Comparison of ENCODE assay signal across 8 cellular contexts in the genomic region with DNA sequence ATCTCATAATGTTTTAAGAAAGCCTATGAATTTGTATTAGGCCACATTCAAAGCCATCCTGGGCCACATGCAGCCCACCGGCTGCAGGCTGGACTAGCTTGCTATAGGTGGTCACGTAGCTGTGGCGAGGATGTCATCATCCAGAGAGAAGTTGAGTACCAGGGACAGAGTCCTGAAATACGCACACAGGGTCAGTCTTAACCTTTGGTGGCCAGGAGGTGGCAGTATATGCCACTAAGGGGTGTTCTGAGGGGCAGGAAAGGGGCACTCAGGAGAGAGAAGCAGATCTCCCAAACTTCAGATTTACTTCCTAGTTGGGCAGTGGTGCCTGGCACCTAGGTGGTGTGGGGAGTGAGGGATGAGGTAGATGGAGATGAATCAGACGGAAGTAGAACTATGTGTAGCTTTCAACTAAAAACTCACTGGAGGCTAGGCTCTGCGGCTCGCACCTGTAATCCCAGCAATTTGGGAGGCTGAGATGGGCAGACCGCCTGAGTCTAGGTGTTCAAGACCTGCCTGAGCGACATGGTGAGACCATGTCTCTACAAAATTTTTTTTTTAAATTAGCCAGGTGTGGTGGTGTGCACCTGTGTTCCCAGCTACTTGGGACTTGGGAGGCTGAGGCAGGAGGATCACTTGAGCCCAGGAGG. TPM values are rescaled to one million over a fixed set of nuclear protein-coding genes. Genes with fewer than 3 reads are reported as not detected.
A peak's percentile ranks its signal among the peaks of the same experiment; 100 is the strongest.
DNase-seq lines count a peak whose midpoint lies in the region; ATAC-seq and TF ChIP-seq lines count a peak whose summit lies in the region.

No MANE protein-coding gene starts in this region.

- no peaks in the 10 kb centered on the region for H3K36me3 Mint-ChIP-seq in natural killer cell

- peak; percentile 88 for DNase-seq in DMS53 (lab: John Stamatoyannopoulos, UW)
- peak; percentile 66 for DNase-seq in HT-29 (ENCODE audit: low spot score)
- DNase-seq in NCI-H82 (lab: John Stamatoyannopoulos, UW): peak; percentile 92
- peak; percentile 26 for DNase-seq in activated T-cell treated with anti-CD3 and anti-CD28 coated beads for 4 hours
- peak; percentile 49 to 67 for DNase-seq in fibroblast of lung (ENCODE audit: low read depth in 2 of 2)
- no peak for DNase-seq in natural killer cell
- no peak for DNase-seq in GF-D8 (lab: John Stamatoyannopoulos, UW)

- H3K27ac Mint-ChIP-seq in natural killer cell: no peak overlapping the region

- peak; percentile 80 to 86 for TF ChIP-seq CTCF in fibroblast of lung (conservative IDR thresholded peaks at IDR 0.05 in 1 of 2, IDR thresholded peaks at IDR 0.05 in 1 of 2; ENCODE audit: low read depth in 1 of 2, low read length in 2 of 2)
- TF ChIP-seq CTCF in natural killer cell (IDR thresholded peaks at IDR 0.05): peak; percentile 69

- H2AFZ ChIP-seq in fibroblast of lung (ENCODE audit: low read length): no peak overlapping the region

- H3K27me3 ChIP-seq in fibroblast of lung (ENCODE audit: control insufficient read depth, insufficient read depth, low read length): peaks cover 8% of the 10 kb centered on the region

- H3K9ac ChIP-seq in fibroblast of lung (ENCODE audit: insufficient read depth, low read length): no peak overlapping the region

- H3K4me3 Mint-ChIP-seq in natural killer cell: no peak overlapping the region

- H3K4me1 ChIP-seq in fibroblast of lung (ENCODE audit: control insufficient read depth, extremely low read depth, insufficient read depth, low read length): peaks cover 6% of the 10 kb centered on the region

- H3K4me1 Mint-ChIP-seq in natural killer cell: peaks cover 20 to 34% of the 10 kb centered on the region in 2 donors

- no peaks in the 10 kb centered on the region for H4K20me1 ChIP-seq in fibroblast of lung (ENCODE audit: control insufficient read depth, extremely low read depth, insufficient read depth, low read length)

- H3K4me2 ChIP-seq in fibroblast of lung (ENCODE audit: extremely low read depth, insufficient read depth, low read length): no peak overlapping the region

- no peak overlapping the region for H3K27ac ChIP-seq in fibroblast of lung (ENCODE audit: insufficient read depth, low read length)

- intact Hi-C loops in natural killer cell (cut with micrococcal nuclease): loop anchor here (1.0 kb wide), 1 partner anchor 36 kb away; no protein-coding TSS in a partner anchor

- no peak overlapping the region for H3K4me3 ChIP-seq in fibroblast of lung (replicated peaks in 1 of 4; ENCODE audit: control extremely low read depth in 1 of 4, insufficient read depth in 1 of 4, low read depth in 3 of 4, low read length in 4 of 4)

- H3K79me2 ChIP-seq in fibroblast of lung (ENCODE audit: control insufficient read depth, insufficient read depth, low read length): no peaks in the 10 kb centered on the region

- H3K9me3 Mint-ChIP-seq in natural killer cell: no peaks in the 10 kb centered on the region

- ATAC-seq in natural killer cell (peak; percentile 62 to 70 (median 66)), GM21515 (IDR thresholded peaks at IDR 0.05; ENCODE audit: unreplicated experiment) (no peak)

- no peaks in the 10 kb centered on the region for H3K36me3 ChIP-seq in fibroblast of lung (ENCODE audit: control insufficient read depth, insufficient read depth, low read length)

- H3K9me3 ChIP-seq in fibroblast of lung (ENCODE audit: control insufficient read depth, insufficient read depth, low read depth, low read length): no peaks in the 10 kb centered on the region

- H3K27me3 Mint-ChIP-seq in natural killer cell (ENCODE audit: low read depth in 2 of 2): peaks cover 17 to 31% of the 10 kb centered on the region in 2 donors

RNA-seq across cellular contexts. Expression of a gene that starts 16.3 kb away (rescaled TPM):
- 22.2 and 27.6 TPM in 2 replicates for total RNA-seq in HT-29 (2014; rRNA removed; shearing (Covaris generic))
- total RNA-seq in fibroblast of lung (0.33 and 1.5 TPM in 2 replicates), natural killer cell (1 to 10 TPM; 1.9 to 5.3 (median 4.0) TPM)
- polyA plus RNA-seq in fibroblast of lung: 0.12 and 2.1 TPM in 2 replicates
- polyA plus RNA-seq in fibroblast of lung (2012): 0.54 and 7.0 TPM in 2 replicates
- polyA minus RNA-seq in fibroblast of lung (ENCODE audit: low replicate concordance): 36.0 TPM in 1 of 2 replicates, not detected in the other

RNA-seq across cellular contexts. Expression of a gene that starts 32.4 kb away (rescaled TPM):
- total RNA-seq in HT-29 (2014; rRNA removed; shearing (Covaris generic)): 1.8 and 1.9 TPM in 2 replicates
- not detected in 2 replicates for total RNA-seq in fibroblast of lung
- not detected in 2 replicates for polyA plus RNA-seq in fibroblast of lung
- polyA plus RNA-seq in fibroblast of lung (2012): not detected in 2 replicates
- not detected in 2 replicates for polyA minus RNA-seq in fibroblast of lung (ENCODE audit: low replicate concordance)
- under 1 TPM in 2 of 3 donors, not detected in 1; 0.09 to 0.13 TPM for total RNA-seq in natural killer cell

Comparison
In these comparisons a context has a peak if more than half of its experiments do, and no peak if none do; other contexts are left out.
1. DNase-seq: peak in DMS53 (single experiment), HT-29 (single experiment), NCI-H82 (single experiment), activated T-cell treated with anti-CD3 and anti-CD28 coated beads for 4 hours (single experiment) and fibroblast of lung (2 of 2); none in natural killer cell (single experiment) and GF-D8 (single experiment).